In the genomic region with DNA sequence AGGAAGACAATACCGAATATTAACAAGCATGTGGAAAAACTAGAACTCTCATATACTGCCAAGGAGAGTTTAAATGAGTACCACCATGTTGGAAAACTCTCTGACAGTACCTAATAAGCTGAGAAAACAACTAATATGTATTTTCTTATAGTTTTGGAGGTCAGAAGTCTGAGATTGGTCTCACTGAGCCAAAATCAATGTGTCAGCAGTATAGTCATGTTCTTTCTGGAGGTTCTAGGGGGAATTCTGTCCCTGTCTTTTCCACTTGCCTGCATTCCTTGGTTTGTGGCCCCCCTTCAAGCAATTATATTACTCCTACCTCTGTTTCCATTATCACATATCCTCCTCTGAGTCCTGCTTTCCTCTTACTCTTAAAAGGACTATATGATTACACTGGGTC, we compare ENCODE assay signal across 8 cellular contexts.
"Had no signal": no experiment of that assay in that cellular context is flagged by ENCODE, and none has a peak within 500 bp of the region (broad histone marks: within the 10 kb centered on the region; RNA-seq: fewer than 3 reads in every experiment).

No MANE protein-coding gene starts in this region.

- H3K9ac ChIP-seq: GM23248, KMS-11 had no signal

- H3K4me2 ChIP-seq: KMS-11 had no signal

- H3K4me3 ChIP-seq: GM23248 had no signal

- H2AFZ ChIP-seq: GM23248 had no signal

- FAIRE-seq: HTR-8/SVneo had no signal

- H3K4me3 Mint-ChIP-seq: H9 had no signal

- H3K27ac ChIP-seq: GM23248, KMS-11 had no signal

- H3K9me3 Mint-ChIP-seq: H9 had no signal

- H3K27ac Mint-ChIP-seq: H9 had no signal

- DNase-seq: GM23248, GOT3, H9, HCEC 1CT, Karpas-422, KBM-7 had no signal
